ENCODE assay signal across 20 cellular contexts in the genomic region with DNA sequence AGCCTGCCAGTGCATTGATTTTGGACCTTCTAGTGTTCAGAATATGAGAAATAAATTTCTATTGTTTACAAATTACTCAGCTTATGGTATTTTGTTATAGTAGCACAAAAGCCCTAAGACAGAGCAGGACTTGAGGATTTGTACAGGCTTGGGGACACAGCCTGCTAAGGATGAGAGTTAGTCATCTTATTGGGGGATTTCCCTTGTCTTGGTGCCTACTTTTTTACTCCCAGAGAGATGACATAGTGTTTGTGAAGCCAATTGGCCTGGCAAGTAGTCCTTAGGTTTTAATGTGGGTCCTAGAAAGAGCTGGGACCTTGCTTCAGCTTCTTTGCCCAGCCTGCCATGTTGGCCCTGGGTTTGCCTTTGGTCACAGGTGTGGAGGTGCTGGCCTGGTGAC.
"Had no signal": no experiment of that assay in that cellular context is flagged by ENCODE, and none has a peak within 500 bp of the region (broad histone marks: within the 10 kb centered on the region; RNA-seq: fewer than 3 reads in every experiment).

No MANE protein-coding gene starts in this region.

- H3K4me3 Mint-ChIP-seq: naive thymus-derived CD4-positive, alpha-beta T cell had no signal

- H3K36me3 Mint-ChIP-seq: naive thymus-derived CD4-positive, alpha-beta T cell had no signal

- H3K4me1 ChIP-seq: gastroesophageal sphincter, transverse colon had no signal

- H3K27me3 ChIP-seq: gastroesophageal sphincter, hepatocyte, stomach, transverse colon had no signal

- DNase-seq: dorsolateral prefrontal cortex; effector CD8-positive, alpha-beta T cell; kidney glomerular epithelial cell; mammary epithelial cell; naive thymus-derived CD4-positive, alpha-beta T cell; posterior cingulate gyrus; stimulated activated CD4-positive, alpha-beta T cell treated with anti-CD3 and anti-CD28 coated beads, Interleukin-2, amount 100 ng/mL, for 24 hours; stimulated activated CD4-positive, alpha-beta T cell treated with anti-CD3 and anti-CD28 coated beads, Interleukin-4, amount 100 ng/mL, for 4 hours; stimulated activated naive CD4-positive, alpha-beta T cell; stomach; substantia nigra; transverse colon had no signal

- H3K4me3 ChIP-seq: coronary artery, dorsolateral prefrontal cortex, gastroesophageal sphincter, hepatocyte, skin epidermis, stomach, thoracic aorta, transverse colon had no signal

- H3K36me3 ChIP-seq: gastroesophageal sphincter, stomach, thoracic aorta, transverse colon had no signal

- H3K27ac ChIP-seq: coronary artery, gastroesophageal sphincter, hepatocyte, skin epidermis, stomach, thoracic aorta, transverse colon had no signal

- H3K9me3 ChIP-seq: gastroesophageal sphincter, thoracic aorta had no signal

- H3K27ac Mint-ChIP-seq: naive thymus-derived CD4-positive, alpha-beta T cell had no signal

- ATAC-seq: esophagus mucosa; gastroesophageal sphincter; left lobe of liver; naive thymus-derived CD4-positive, alpha-beta T cell; sciatic nerve had no signal
